10 cellular contexts compared by ENCODE assay signal in the genomic region with DNA sequence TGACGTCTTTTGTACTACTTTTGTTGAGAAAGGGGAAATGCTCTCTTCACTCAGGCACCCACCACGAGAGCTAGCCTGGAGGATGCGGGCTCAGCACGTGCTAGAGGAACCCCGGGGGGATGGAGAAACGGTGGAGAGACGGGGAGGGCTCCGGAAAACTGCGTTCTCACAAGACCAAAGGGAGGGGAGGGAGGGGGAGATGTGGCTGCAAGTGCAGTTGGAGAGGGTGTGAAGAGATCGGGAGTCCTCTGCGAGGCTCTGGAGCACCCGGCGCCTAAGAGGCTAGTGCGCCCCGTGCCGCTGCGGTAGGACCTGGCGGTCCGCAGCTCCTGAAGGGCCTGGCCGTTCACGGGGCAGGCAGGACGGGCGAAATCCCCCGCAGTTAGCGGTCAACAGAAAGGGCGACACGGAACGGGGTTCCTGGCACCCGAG. TPM values are rescaled to one million over a fixed set of nuclear protein-coding genes. Genes with fewer than 3 reads are reported as not detected.
DNase-seq lines count a peak whose midpoint lies in the region; ATAC-seq and TF ChIP-seq lines count a peak whose summit lies in the region.
"Had no signal": no experiment of that assay in that cellular context is flagged by ENCODE, and none has a peak within 500 bp of the region (broad histone marks: within the 10 kb centered on the region; RNA-seq: fewer than 3 reads in every experiment).

No MANE protein-coding gene starts in this region.

- intact Hi-C loops in activated naive CD4-positive, alpha-beta T cell treated with anti-CD3 and anti-CD28 coated beads for 36 hours (cut with micrococcal nuclease): loop anchor here (10.0 kb wide), 1 partner anchor 129 kb away; no protein-coding TSS in a partner anchor
- intact Hi-C loops in mammary epithelial cell (cut with micrococcal nuclease): no loop called here
- intact Hi-C loops in left lung (cut with DNase I): loop anchor here in 1 of 2 donors (10.0 kb wide), 1 partner anchor 189 kb away; no protein-coding TSS in a partner anchor
- intact Hi-C loops in thyroid gland (cut with DNase I): loop anchor here (10.0 kb wide), 1 partner anchor 189 kb away; no protein-coding TSS in a partner anchor

- peak; percentile 9 for DNase-seq in activated naive CD4-positive, alpha-beta T cell treated with anti-CD3 and anti-CD28 coated beads for 36 hours
- DNase-seq in activated naive CD4-positive, alpha-beta T cell treated with anti-CD3 and anti-CD28 coated beads, Interleukin-2, amount 50 U/mL, for 16 hours: no peak
- DNase-seq in mammary epithelial cell (no peak), left lung (peak; percentile 51 to 80), thyroid gland (peak; percentile 7 to 9), NCI-H345 (lab: John Stamatoyannopoulos, UW) (no peak)
- DNase-seq: effector memory CD4-positive, alpha-beta T cell; NCI-H2171 had no signal

- dilution Hi-C loops in mammary epithelial cell (cut with HindIII; ENCODE audit: low sequenced_read_pairs): loop anchor here (25.0 kb wide), 1 partner anchor 759 kb away; a partner anchor contains a TSS

- H3K4me1 ChIP-seq in mammary epithelial cell (ENCODE audit: insufficient read depth, low read length) (no peaks in the 10 kb centered on the region), left lung (peaks cover 0 to 21% of the 10 kb centered on the region in 2 donors), thyroid gland (peaks cover 0 to 10% of the 10 kb centered on the region in 2 donors)

- no peaks in the 10 kb centered on the region for H4K20me1 ChIP-seq in mammary epithelial cell (ENCODE audit: insufficient read depth, low read length)

- no peak overlapping the region for H3K9ac ChIP-seq in mammary epithelial cell (ENCODE audit: insufficient read depth, low read length)

- H3K36me3 Mint-ChIP-seq in activated naive CD4-positive, alpha-beta T cell treated with anti-CD3 and anti-CD28 coated beads for 36 hours (ENCODE audit: low read depth): no peaks in the 10 kb centered on the region

- no peak overlapping the region for H3K4me3 ChIP-seq in mammary epithelial cell (replicated peaks in 1 of 3; ENCODE audit: insufficient read depth in 1 of 3, low read depth in 2 of 3, low read length in 3 of 3)
- peak overlapping the region in 1 of 2 donors; percentile 6 for H3K4me3 ChIP-seq in left lung
- H3K4me3 ChIP-seq in thyroid gland (replicated peaks in 1 of 3): no peak overlapping the region

- H3K9me3 ChIP-seq in mammary epithelial cell (replicated peaks; ENCODE audit: insufficient read depth, low read length) (no peaks in the 10 kb centered on the region), left lung (no peaks in the 10 kb centered on the region), thyroid gland (no peaks in the 10 kb centered on the region)

- no peak overlapping the region for H3K27ac ChIP-seq in mammary epithelial cell (ENCODE audit: insufficient read depth, low read depth, low read length)
- H3K27ac ChIP-seq in left lung: no peak overlapping the region
- H3K27ac ChIP-seq in thyroid gland: no peak overlapping the region

- H3K27me3 ChIP-seq in mammary epithelial cell (ENCODE audit: insufficient read depth, low read length) (no peaks in the 10 kb centered on the region), left lung (peaks cover 0 to 17% of the 10 kb centered on the region in 2 donors), thyroid gland (no peaks in the 10 kb centered on the region)

- ATAC-seq in left lung (no peak), HG02610 (IDR thresholded peaks at IDR 0.05; ENCODE audit: unreplicated experiment) (no peak), GM21737 (IDR thresholded peaks at IDR 0.05; ENCODE audit: unreplicated experiment) (no peak)

- H3K27ac Mint-ChIP-seq in activated naive CD4-positive, alpha-beta T cell treated with anti-CD3 and anti-CD28 coated beads for 36 hours: no peak overlapping the region

- H3K36me3 ChIP-seq in mammary epithelial cell (ENCODE audit: insufficient read depth, low read length) (no peaks in the 10 kb centered on the region), left lung (no peaks in the 10 kb centered on the region), thyroid gland (no peaks in the 10 kb centered on the region)

- in situ Hi-C loops in mammary epithelial cell (cut with MboI; ENCODE audit: low sequenced_read_pairs in 2 of 2): loop anchor here (10.0 to 25.0 kb wide), 3 partner anchors 189 to 541 kb away; no protein-coding TSS in a partner anchor

- 40% methylated on average over 4 of the region's 29 CpGs for WGBS in mammary epithelial cell (ENCODE audit: low coverage, missing lambda C conversion rate)
- 6 to 9% methylated on average over 23 to 29 of the region's 29 CpGs for WGBS in thyroid gland, 2 donors

- H3K4me2 ChIP-seq in mammary epithelial cell (ENCODE audit: insufficient read depth, low read depth, low read length): no peak overlapping the region

- H3K79me2 ChIP-seq in mammary epithelial cell (ENCODE audit: insufficient read depth, low read length): no peaks in the 10 kb centered on the region

- H2AFZ ChIP-seq in mammary epithelial cell (ENCODE audit: low read depth, low read length): peak overlapping the region; percentile 36

- TF ChIP-seq POLR2A in thyroid gland (IDR thresholded peaks at IDR 0.05): no peak

- peaks cover 10% of the 10 kb centered on the region for H3K4me1 Mint-ChIP-seq in activated naive CD4-positive, alpha-beta T cell treated with anti-CD3 and anti-CD28 coated beads for 36 hours (ENCODE audit: low read depth)

- no peaks in the 10 kb centered on the region for H3K9me3 Mint-ChIP-seq in activated naive CD4-positive, alpha-beta T cell treated with anti-CD3 and anti-CD28 coated beads for 36 hours

- TF ChIP-seq CTCF in mammary epithelial cell (conservative IDR thresholded peaks at IDR 0.05 in 1 of 2, IDR thresholded peaks at IDR 0.05 in 1 of 2; ENCODE audit: extremely low read depth in 1 of 2, insufficient read depth in 1 of 2, low read depth in 1 of 2, low read length in 2 of 2) (no peak), left lung (IDR thresholded peaks at IDR 0.05) (no peak), thyroid gland (IDR thresholded peaks at IDR 0.05) (no peak)

- CTCF ChIA-PET in activated naive CD4-positive, alpha-beta T cell treated with anti-CD3 and anti-CD28 coated beads for 36 hours (lab: Charles Lee): interaction anchor here (0.6 to 1.1 kb wide), 4 partner anchors 21 to 531 kb away, joined by 3 to 7 read pairs (median 3); no protein-coding TSS in a partner anchor
- CTCF ChIA-PET in mammary epithelial cell (lab: Charles Lee; ENCODE audit: low non-redundant PET): no interaction called here

- peak overlapping the region; percentile 21 for H3K4me3 Mint-ChIP-seq in activated naive CD4-positive, alpha-beta T cell treated with anti-CD3 and anti-CD28 coated beads for 36 hours

- H3K27me3 Mint-ChIP-seq in activated naive CD4-positive, alpha-beta T cell treated with anti-CD3 and anti-CD28 coated beads for 36 hours (ENCODE audit: low read depth): peaks cover 44% of the 10 kb centered on the region

- no TSS peak for BruUV-seq in mammary epithelial cell (replicated peaks; lab: Mats Ljungman, UMichigan)

RNA-seq across cellular contexts. Expression of a gene that starts 43.4 kb away (rescaled TPM):
- 10 to 100 TPM; 20.4 to 21.2 TPM for total RNA-seq in activated naive CD4-positive, alpha-beta T cell treated with anti-CD3 and anti-CD28 coated beads for 36 hours
- total RNA-seq in mammary epithelial cell: 10 to 100 TPM; 18.1 to 23.7 TPM
- 8.3 TPM for polyA plus RNA-seq in mammary epithelial cell
- 21.9 TPM for polyA minus RNA-seq in mammary epithelial cell
- total RNA-seq in left lung: 10 to 100 TPM; 18.3 to 24.8 TPM
- 10 to 100 TPM; 15.7 to 30.8 (median 29.1) TPM for total RNA-seq in thyroid gland

Comparison
In these comparisons a context has a peak if more than half of its experiments do, and no peak if none do; other contexts are left out.
1. DNase-seq: peak in activated naive CD4-positive, alpha-beta T cell treated with anti-CD3 and anti-CD28 coated beads for 36 hours (single experiment), left lung (2 of 2) and thyroid gland (2 of 2); none in activated naive CD4-positive, alpha-beta T cell treated with anti-CD3 and anti-CD28 coated beads, Interleukin-2, amount 50 U/mL, for 16 hours (single experiment), mammary epithelial cell (single experiment) and NCI-H345 (single experiment).